ENCODE assay signal across 8 cellular contexts in the genomic region with DNA sequence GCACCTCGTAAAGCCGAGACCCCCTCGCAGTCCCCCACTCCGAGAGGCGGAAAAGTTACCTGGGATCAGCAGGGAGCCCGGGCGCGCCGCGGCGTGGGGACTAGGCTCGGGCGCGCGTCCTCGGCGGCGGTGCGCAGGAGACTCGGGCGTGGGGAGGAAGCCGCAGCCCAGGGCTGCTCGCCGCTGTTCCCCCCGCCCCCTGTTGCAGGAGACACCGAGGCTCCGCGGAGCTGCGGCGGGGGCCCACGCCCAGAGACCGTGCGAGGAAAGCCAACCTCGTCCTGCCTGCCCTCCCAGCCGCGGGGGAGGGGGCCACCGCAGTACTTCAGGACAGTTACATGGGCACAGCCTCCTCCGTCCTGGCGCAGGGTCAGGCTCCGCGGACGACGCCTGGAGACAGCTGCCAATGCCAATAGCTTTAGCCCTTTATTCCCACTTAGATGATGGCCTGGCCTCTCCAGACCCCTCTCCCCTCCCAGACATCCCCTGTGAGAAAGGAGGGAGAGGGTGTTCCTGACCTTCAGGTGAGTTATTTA. TPM values are rescaled to one million over a fixed set of nuclear protein-coding genes. Genes with fewer than 3 reads are reported as not detected.
DNase-seq lines count a peak whose midpoint lies in the region; ATAC-seq and TF ChIP-seq lines count a peak whose summit lies in the region.

TSS of gene EPB41L3 (minus strand) at position 144 of the 536 bp plus-strand sequence. CDS start 54,814 bp downstream, outside the sequence.

- intact Hi-C loops in CD8-positive, alpha-beta T cell (cut with DNase I, micrococcal nuclease): no loop called here
- intact Hi-C loops in tibial artery (cut with DNase I; ENCODE audit: low total_unique reads): no loop called here

- no peaks in the 10 kb centered on the region for H3K9me3 ChIP-seq in CD8-positive, alpha-beta T cell (ENCODE audit: low read length)
- H3K9me3 ChIP-seq in ectodermal cell (ENCODE audit: control insufficient read depth, low read length) (no peaks in the 10 kb centered on the region), lung (ENCODE audit: control insufficient read depth in 2 of 2, insufficient read depth in 1 of 2, low read length in 1 of 2) (no peaks in the 10 kb centered on the region), tibial artery (no peaks in the 10 kb centered on the region)

- H3K27me3 Mint-ChIP-seq in CD8-positive, alpha-beta T cell (ENCODE audit: low read depth): peaks cover 48% of the 10 kb centered on the region

- POLR2A ChIA-PET in CD8-positive, alpha-beta T cell (lab: Charles Lee): no interaction called here

- peaks cover 6% of the 10 kb centered on the region for H3K4me1 Mint-ChIP-seq in CD8-positive, alpha-beta T cell (ENCODE audit: low read depth)
- H3K4me1 Mint-ChIP-seq in stimulated activated effector memory CD8-positive, alpha-beta T cell treated with anti-CD3 and anti-CD28 coated beads, Interleukin-12 subunit alpha, Interleukin-12 subunit beta, amount 100 ng/mL, for 72 hours: no peaks in the 10 kb centered on the region

- H3K27me3 ChIP-seq in CD8-positive, alpha-beta T cell (ENCODE audit: insufficient read depth, low read length): peaks cover 5% of the 10 kb centered on the region
- peaks cover 42% of the 10 kb centered on the region for H3K27me3 ChIP-seq in ectodermal cell (ENCODE audit: control insufficient read depth, insufficient read depth, low read length, poor library complexity, severe bottlenecking)
- no peaks in the 10 kb centered on the region for H3K27me3 ChIP-seq in lung (ENCODE audit: control insufficient read depth, insufficient read depth)
- peaks cover 0 to 15% of the 10 kb centered on the region in 2 donors for H3K27me3 ChIP-seq in tibial artery

- H3K9me3 Mint-ChIP-seq in CD8-positive, alpha-beta T cell: no peaks in the 10 kb centered on the region
- H3K9me3 Mint-ChIP-seq in stimulated activated effector memory CD8-positive, alpha-beta T cell treated with anti-CD3 and anti-CD28 coated beads, Interleukin-12 subunit alpha, Interleukin-12 subunit beta, amount 100 ng/mL, for 72 hours: no peaks in the 10 kb centered on the region

- H3K4me1 ChIP-seq in CD8-positive, alpha-beta T cell (ENCODE audit: insufficient read depth, low read length): no peaks in the 10 kb centered on the region
- H3K4me1 ChIP-seq in ectodermal cell (ENCODE audit: control insufficient read depth, insufficient read depth, low read length) (peaks cover 8% of the 10 kb centered on the region), lung (ENCODE audit: control insufficient read depth in 2 of 2, insufficient read depth in 2 of 2, low read length in 2 of 2) (peaks cover 2 to 7% of the 10 kb centered on the region in 2 donors), tibial artery (peaks cover 0 to 11% (median 3%) of the 10 kb centered on the region in 4 donors)

- CTCF ChIA-PET in CD8-positive, alpha-beta T cell (lab: Charles Lee): no interaction called here

- H3K36me3 ChIP-seq in CD8-positive, alpha-beta T cell (ENCODE audit: insufficient read depth, low read length): no peaks in the 10 kb centered on the region
- H3K36me3 ChIP-seq in ectodermal cell (ENCODE audit: control insufficient read depth, insufficient read depth, low read length): no peaks in the 10 kb centered on the region
- no peaks in the 10 kb centered on the region for H3K36me3 ChIP-seq in lung (ENCODE audit: control insufficient read depth in 2 of 2, insufficient read depth in 2 of 2, low read length in 2 of 2)
- H3K36me3 ChIP-seq in tibial artery: no peaks in the 10 kb centered on the region

- no peak for DNase-seq in CD8-positive, alpha-beta T cell
- DNase-seq in NCI-H345 treated with DMSO at 0.1 percent for 48 hours (lab: John Stamatoyannopoulos, UW; ENCODE audit: unreplicated experiment): peak; percentile 31
- DNase-seq in lung (ENCODE audit: low spot score): no peak
- DNase-seq in tibial artery: peak in 1 of 2 donors; percentile 54
- DNase-seq in stimulated activated effector memory CD8-positive, alpha-beta T cell treated with anti-CD3 and anti-CD28 coated beads, Interleukin-12 subunit alpha, Interleukin-12 subunit beta, amount 100 ng/mL, for 72 hours (ENCODE audit: low spot score in 2 of 2): no peak

- no peaks in the 10 kb centered on the region for H3K36me3 Mint-ChIP-seq in CD8-positive, alpha-beta T cell
- no peaks in the 10 kb centered on the region for H3K36me3 Mint-ChIP-seq in stimulated activated effector memory CD8-positive, alpha-beta T cell treated with anti-CD3 and anti-CD28 coated beads, Interleukin-12 subunit alpha, Interleukin-12 subunit beta, amount 100 ng/mL, for 72 hours

- H3K4me3 Mint-ChIP-seq in CD8-positive, alpha-beta T cell: peak within 1 kb of the TSS; percentile 36
- no peak within 1 kb of the TSS for H3K4me3 Mint-ChIP-seq in stimulated activated effector memory CD8-positive, alpha-beta T cell treated with anti-CD3 and anti-CD28 coated beads, Interleukin-12 subunit alpha, Interleukin-12 subunit beta, amount 100 ng/mL, for 72 hours

- H3K4me3 ChIP-seq in CD8-positive, alpha-beta T cell (ENCODE audit: low read depth, low read length): no peak within 1 kb of the TSS
- H3K4me3 ChIP-seq in ectodermal cell (ENCODE audit: insufficient read depth, low read depth, low read length) (peak within 1 kb of the TSS; percentile 60), lung (peak within 1 kb of the TSS; percentile 68), tibial artery (peak within 1 kb of the TSS; percentile 42 to 55)

- no peak for ATAC-seq in CD8-positive, alpha-beta T cell
- ATAC-seq in lung (ENCODE audit: insufficient read depth, low FRiP score) (peak; percentile 69), HG03139 (IDR thresholded peaks at IDR 0.05; ENCODE audit: unreplicated experiment) (no peak), GM19455 (IDR thresholded peaks at IDR 0.05; ENCODE audit: unreplicated experiment) (no peak)
- no peak for ATAC-seq in stimulated activated effector memory CD8-positive, alpha-beta T cell treated with anti-CD3 and anti-CD28 coated beads, Interleukin-12 subunit alpha, Interleukin-12 subunit beta, amount 100 ng/mL, for 72 hours

- 1% methylated on average over 43 of the region's 43 CpGs for WGBS in ectodermal cell, 2 experiments
- 1% methylated on average over 38 to 43 of the region's 43 CpGs for WGBS in lung, 2 donors

- H3K27ac ChIP-seq in CD8-positive, alpha-beta T cell (ENCODE audit: low read depth, low read length): no peak within 1 kb of the TSS
- H3K27ac ChIP-seq in ectodermal cell (ENCODE audit: insufficient read depth, low read depth, low read length, poor library complexity, severe bottlenecking) (no peak within 1 kb of the TSS), lung (ENCODE audit: low read depth in 1 of 2, low read length in 1 of 2) (peak within 1 kb of the TSS; percentile 36 to 80), tibial artery (peak within 1 kb of the TSS; percentile 35 to 53)

- no peak for TF ChIP-seq CTCF in CD8-positive, alpha-beta T cell (IDR thresholded peaks at IDR 0.05)
- TF ChIP-seq CTCF in lung (IDR thresholded peaks at IDR 0.05; ENCODE audit: control extremely low read depth, extremely low read depth) (no peak), tibial artery (IDR thresholded peaks at IDR 0.05) (no peak)

- H3K27ac Mint-ChIP-seq in CD8-positive, alpha-beta T cell: no peak within 1 kb of the TSS
- H3K27ac Mint-ChIP-seq in stimulated activated effector memory CD8-positive, alpha-beta T cell treated with anti-CD3 and anti-CD28 coated beads, Interleukin-12 subunit alpha, Interleukin-12 subunit beta, amount 100 ng/mL, for 72 hours: no peak within 1 kb of the TSS

RNA-seq across cellular contexts. Expression of gene EPB41L3, which starts in this region (rescaled TPM):
- 1 to 10 TPM in 1 of 2 experiments, under 1 TPM in 1; 0.83 to 1.2 TPM for total RNA-seq in CD8-positive, alpha-beta T cell
- polyA plus RNA-seq in ectodermal cell (2013, experiment 1 of 4): 9.4 TPM
- 9.3 TPM for polyA plus RNA-seq in ectodermal cell (2013, experiment 2 of 4)
- polyA plus RNA-seq in ectodermal cell (2013, experiment 3 of 4): 13.9 TPM
- polyA plus RNA-seq in ectodermal cell (2013, experiment 4 of 4): 12.0 TPM
- total RNA-seq in lung: 10 to 100 TPM; 37.3 to 64.0 TPM
- polyA plus RNA-seq in lung: 10 to 100 TPM; 19.0 to 42.4 TPM

Comparison
In these comparisons a context has a peak if more than half of its experiments do, and no peak if none do; other contexts are left out.
1. RNA of gene EPB41L3 (total RNA-seq): 37.3 to 64.0 TPM in lung; 0.83 to 1.2 TPM in CD8-positive, alpha-beta T cell; every median in the first group is over 10 times any median in the second.
2. H3K27ac ChIP-seq: peak in lung (2 of 2) and tibial artery (2 of 2); none in CD8-positive, alpha-beta T cell (single experiment) and ectodermal cell (single experiment).